16 cellular contexts compared by ENCODE assay signal in the genomic region with DNA sequence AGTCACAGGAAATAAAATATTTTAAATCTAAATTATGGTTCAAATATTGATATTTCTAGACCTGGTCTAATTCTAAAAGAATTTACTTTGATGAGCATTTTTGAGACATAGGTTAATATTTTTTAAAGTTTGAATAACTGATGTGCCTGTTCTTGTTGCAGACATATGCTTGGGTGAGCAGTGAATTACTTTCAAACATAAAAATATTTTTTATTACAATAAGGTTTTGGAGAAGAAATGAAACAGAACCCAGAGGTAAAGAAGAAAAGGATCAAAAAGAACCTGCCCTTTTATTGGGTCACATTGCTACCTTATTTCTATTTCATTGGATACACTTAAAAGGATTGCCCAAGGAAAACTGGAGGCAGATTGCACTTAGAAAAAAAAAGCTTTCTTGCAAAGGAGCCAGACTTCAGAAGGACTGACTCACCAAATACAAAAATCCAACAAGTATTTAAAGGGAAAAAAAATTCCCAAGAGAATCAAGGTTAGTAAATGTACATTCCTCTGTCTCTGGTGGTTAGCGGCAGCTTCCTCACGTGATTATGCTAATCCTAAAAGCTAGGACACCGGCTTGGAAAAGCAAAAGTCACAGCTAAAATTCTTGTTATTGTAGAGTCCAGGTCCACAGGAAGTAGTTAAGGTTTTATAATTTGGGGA. TPM values are rescaled to one million over a fixed set of nuclear protein-coding genes. Genes with fewer than 3 reads are reported as not detected.
A peak's percentile ranks its signal among the peaks of the same experiment; 100 is the strongest.
DNase-seq lines count a peak whose midpoint lies in the region; ATAC-seq and TF ChIP-seq lines count a peak whose summit lies in the region.
"Had no signal": no experiment of that assay in that cellular context is flagged by ENCODE, and none has a peak within 500 bp of the region (broad histone marks: within the 10 kb centered on the region; RNA-seq: fewer than 3 reads in every experiment).

No MANE protein-coding gene starts in this region.

- H3K36me3 ChIP-seq in A673 (ENCODE audit: insufficient read depth, low read length, poor library complexity, severe bottlenecking): no peaks in the 10 kb centered on the region
- H3K36me3 ChIP-seq: cardiac muscle cell, esophagus muscularis mucosa had no signal

- BruUV-seq in A673 (replicated peaks; lab: Mats Ljungman, UMichigan): no TSS peak

- no peak overlapping the region for H3K4me3 ChIP-seq in A673 (ENCODE audit: low read depth, low read length, poor library complexity, severe bottlenecking)
- H3K4me3 ChIP-seq: cardiac muscle cell, esophagus muscularis mucosa had no signal

- H3K9me3 ChIP-seq in A673 (ENCODE audit: low read depth, low read length, poor library complexity, severe bottlenecking): no peaks in the 10 kb centered on the region
- H3K9me3 ChIP-seq: esophagus muscularis mucosa had no signal

- H3K4me1 ChIP-seq in A673 (ENCODE audit: insufficient read depth, low read length, poor library complexity, severe bottlenecking) (peaks cover 25% of the 10 kb centered on the region), foreskin keratinocyte (no peaks in the 10 kb centered on the region)

- POLR2A ChIA-PET in A673 (lab: Charles Lee; ENCODE audit: low non-redundant PET): interaction anchor here (0.6 kb wide), 1 partner anchor 387 kb away, joined by 3 read pairs; no protein-coding TSS in a partner anchor

- TF ChIP-seq CTCF in A673 (conservative IDR thresholded peaks at IDR 0.05; ENCODE audit: low read depth, low read length) (no peak), foreskin keratinocyte (conservative IDR thresholded peaks at IDR 0.05) (no peak)

- no peak overlapping the region for H3K27ac ChIP-seq in A673 (ENCODE audit: low read depth, low read length, poor library complexity, severe bottlenecking)
- no peak overlapping the region for H3K27ac ChIP-seq in foreskin keratinocyte
- H3K27ac ChIP-seq: cardiac muscle cell, esophagus muscularis mucosa had no signal

- H3K27me3 ChIP-seq in A673 (replicated peaks; ENCODE audit: insufficient read depth, low read depth, low read length, poor library complexity): peaks cover 23% of the 10 kb centered on the region
- peaks cover 75% of the 10 kb centered on the region for H3K27me3 ChIP-seq in foreskin keratinocyte

- intact Hi-C loops in A673 (cut with micrococcal nuclease; ENCODE audit: unreplicated experiment): loop anchor here (10.0 kb wide), 1 partner anchor 86 kb away; the partner anchor contains the start of gene CBX4

- DNase-seq in A673 (ENCODE audit: low spot score) (peak; percentile 43), H4 (ENCODE audit: low spot score) (peak; percentile 75), foreskin keratinocyte (peak; percentile 13 to 30), GM19240 (ENCODE audit: insufficient read length, low spot score) (no peak), ureter (ENCODE audit: low spot score) (no peak)
- DNase-seq: activated T-cell treated with anti-CD3 and anti-CD28 coated beads, Interleukin-2, amount 50 U/mL, for 1 hour; Karpas-422; NCI-H510A; stimulated activated CD4-positive, alpha-beta T cell treated with anti-CD3 and anti-CD28 coated beads, Interleukin-1b, Interleukin-23, amount 100 ng/mL, for 48 hours; stimulated activated naive CD8-positive, alpha-beta T cell treated with anti-CD3 and anti-CD28 coated beads, Interleukin-15, Interleukin-2, amounts not matched to agents 100 U/mL and 50 U/mL, for 24 hours had no signal

- ATAC-seq in SK-N-SH treated with all-trans-retinoic acid at 6 μM for 48 hours: peak; percentile 46
- no peak for ATAC-seq in foreskin keratinocyte
- ATAC-seq in HG03432 (IDR thresholded peaks at IDR 0.05; ENCODE audit: unreplicated experiment): no peak
- no peak for ATAC-seq in activated CD4-positive, CD25-positive, alpha-beta regulatory T cell treated with anti-CD3 and anti-CD28 coated beads, Interleukin-2, amount 50 U/mL, for 24 hours
- ATAC-seq: stimulated activated naive CD8-positive, alpha-beta T cell treated with anti-CD3 and anti-CD28 coated beads, Interleukin-15, Interleukin-2, amounts not matched to agents 100 U/mL and 50 U/mL, for 24 hours had no signal

- CTCF ChIA-PET in A673 (lab: Charles Lee): no interaction called here

TF ChIP-seq in SK-N-SH treated with all-trans-retinoic acid at 6 μM for 48 hours, 23 proteins besides CTCF, POLR2A, EP300 and RAD21 (continues in another document):
- no peak for TF ChIP-seq TOX (CRISPR knock-in tag; IDR thresholded peaks at IDR 0.05; ENCODE audit: borderline replicate concordance)
- no peak for TF ChIP-seq ZNF8 (CRISPR knock-in tag; IDR thresholded peaks at IDR 0.05)
- TF ChIP-seq, protein P1, sequence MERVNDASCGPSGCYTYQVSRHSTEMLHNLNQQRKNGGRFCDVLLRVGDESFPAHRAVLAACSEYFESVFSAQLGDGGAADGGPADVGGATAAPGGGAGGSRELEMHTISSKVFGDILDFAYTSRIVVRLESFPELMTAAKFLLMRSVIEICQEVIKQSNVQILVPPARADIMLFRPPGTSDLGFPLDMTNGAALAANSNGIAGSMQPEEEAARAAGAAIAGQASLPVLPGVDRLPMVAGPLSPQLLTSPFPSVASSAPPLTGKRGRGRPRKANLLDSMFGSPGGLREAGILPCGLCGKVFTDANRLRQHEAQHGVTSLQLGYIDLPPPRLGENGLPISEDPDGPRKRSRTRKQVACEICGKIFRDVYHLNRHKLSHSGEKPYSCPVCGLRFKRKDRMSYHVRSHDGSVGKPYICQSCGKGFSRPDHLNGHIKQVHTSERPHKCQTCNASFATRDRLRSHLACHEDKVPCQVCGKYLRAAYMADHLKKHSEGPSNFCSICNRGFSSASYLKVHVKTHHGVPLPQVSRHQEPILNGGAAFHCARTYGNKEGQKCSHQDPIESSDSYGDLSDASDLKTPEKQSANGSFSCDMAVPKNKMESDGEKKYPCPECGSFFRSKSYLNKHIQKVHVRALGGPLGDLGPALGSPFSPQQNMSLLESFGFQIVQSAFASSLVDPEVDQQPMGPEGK (CRISPR knock-in tag; IDR thresholded peaks at IDR 0.05; ENCODE audit: borderline replicate concordance): no peak
- TF ChIP-seq CSRNP3 (CRISPR knock-in tag; IDR thresholded peaks at IDR 0.05): no peak
- no peak for TF ChIP-seq GLIS3 (CRISPR knock-in tag; IDR thresholded peaks at IDR 0.05)
- TF ChIP-seq RARB (CRISPR knock-in tag; IDR thresholded peaks at IDR 0.05): no peak
- no peak for TF ChIP-seq ZNF70 (CRISPR knock-in tag; IDR thresholded peaks at IDR 0.05)
- TF ChIP-seq ARNTL (CRISPR knock-in tag; IDR thresholded peaks at IDR 0.05; ENCODE audit: borderline replicate concordance, low read depth): no peak
- TF ChIP-seq ZFP30 (CRISPR knock-in tag; IDR thresholded peaks at IDR 0.05): no peak
- no peak for TF ChIP-seq ESRRG (CRISPR knock-in tag; IDR thresholded peaks at IDR 0.05)
- TF ChIP-seq BACH2 (CRISPR knock-in tag; IDR thresholded peaks at IDR 0.05; ENCODE audit: borderline replicate concordance): no peak
- TF ChIP-seq, protein P2, sequence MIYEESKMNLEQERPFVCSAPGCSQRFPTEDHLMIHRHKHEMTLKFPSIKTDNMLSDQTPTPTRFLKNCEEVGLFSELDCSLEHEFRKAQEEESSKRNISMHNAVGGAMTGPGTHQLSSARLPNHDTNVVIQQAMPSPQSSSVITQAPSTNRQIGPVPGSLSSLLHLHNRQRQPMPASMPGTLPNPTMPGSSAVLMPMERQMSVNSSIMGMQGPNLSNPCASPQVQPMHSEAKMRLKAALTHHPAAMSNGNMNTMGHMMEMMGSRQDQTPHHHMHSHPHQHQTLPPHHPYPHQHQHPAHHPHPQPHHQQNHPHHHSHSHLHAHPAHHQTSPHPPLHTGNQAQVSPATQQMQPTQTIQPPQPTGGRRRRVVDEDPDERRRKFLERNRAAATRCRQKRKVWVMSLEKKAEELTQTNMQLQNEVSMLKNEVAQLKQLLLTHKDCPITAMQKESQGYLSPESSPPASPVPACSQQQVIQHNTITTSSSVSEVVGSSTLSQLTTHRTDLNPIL (CRISPR knock-in tag; IDR thresholded peaks at IDR 0.05; ENCODE audit: low read depth): no peak

RNA-seq across cellular contexts. Expression of gene ENPP7, which starts 18.5 kb away (rescaled TPM):
- total RNA-seq in A673 (2021) (not detected in 2 replicates), foreskin keratinocyte (not detected in 2 replicates), ureter (0.18 TPM)
- not detected in 2 replicates for total RNA-seq in H4 (2014; rRNA removed; shearing (Covaris generic))
- not detected in 2 replicates for polyA plus RNA-seq in foreskin keratinocyte
- total RNA-seq: cardiac muscle cell, esophagus muscularis mucosa had no signal
- polyA plus RNA-seq: cardiac muscle cell, neural cell had no signal

RNA-seq across cellular contexts. Expression of gene CBX2, which starts 28.7 kb away (rescaled TPM):
- 59.5 and 66.4 TPM in 2 replicates for total RNA-seq in A673 (2021)
- total RNA-seq in H4 (2014; rRNA removed; shearing (Covaris generic)): 24.5 and 34.2 TPM in 2 replicates
- 5.9 and 6.9 TPM in 2 replicates for total RNA-seq in foreskin keratinocyte
- 3.5 and 4.3 TPM in 2 replicates for polyA plus RNA-seq in foreskin keratinocyte
- 3.8 TPM for total RNA-seq in ureter

RNA-seq across cellular contexts. Expression of gene CBX8, which starts 47.6 kb away (rescaled TPM):
- 24.5 and 27.0 TPM in 2 replicates for total RNA-seq in A673 (2021)
- 7.0 and 14.6 TPM in 2 replicates for total RNA-seq in H4 (2014; rRNA removed; shearing (Covaris generic))
- total RNA-seq in foreskin keratinocyte: 2.9 and 4.5 TPM in 2 replicates
- polyA plus RNA-seq in foreskin keratinocyte: 4.5 and 4.7 TPM in 2 replicates
- 6.5 TPM for total RNA-seq in ureter

Comparison
In these comparisons a context has a peak if more than half of its experiments do, and no peak if none do; other contexts are left out.
1. DNase-seq: peak in A673 (single experiment), H4 (single experiment) and foreskin keratinocyte (2 of 2); none in GM19240 (single experiment) and ureter (single experiment).